ENCODE assay signal across 13 cellular contexts in genomic region chr17:60087882-60088669, GRCh38. TPM values are rescaled to one million over a fixed set of nuclear protein-coding genes. Genes with fewer than 3 reads are reported as not detected.
A peak's percentile ranks its signal among the peaks of the same experiment; 100 is the strongest.
DNase-seq lines count a peak whose midpoint lies in the region; ATAC-seq and TF ChIP-seq lines count a peak whose summit lies in the region.
"Had no signal": no experiment of that assay in that cellular context is flagged by ENCODE, and none has a peak within 500 bp of the region (broad histone marks: within the 10 kb centered on the region; RNA-seq: fewer than 3 reads in every experiment).

No MANE protein-coding gene starts in this region.

- WGBS in smooth muscle cell (ENCODE audit: low lambda C conversion rate): 89% methylated on average over 6 of the region's 6 CpGs
- 75% methylated on average over 6 of the region's 6 CpGs for WGBS in lower leg skin, 2 donors

- H2AFZ ChIP-seq in PC-3 (ENCODE audit: low read length) (no peak overlapping the region), fibroblast of lung (ENCODE audit: low read length) (no peak overlapping the region), smooth muscle cell (ENCODE audit: low read depth) (no peak overlapping the region)

- H3K36me3 ChIP-seq in PC-3 (ENCODE audit: low read depth, low read length): no peaks in the 10 kb centered on the region
- no peaks in the 10 kb centered on the region for H3K36me3 ChIP-seq in fibroblast of lung (ENCODE audit: control insufficient read depth, insufficient read depth, low read length)
- H3K36me3 ChIP-seq in smooth muscle cell (ENCODE audit: low read depth): no peaks in the 10 kb centered on the region

- H3K79me2 ChIP-seq in PC-3 (ENCODE audit: low read length): no peaks in the 10 kb centered on the region
- H3K79me2 ChIP-seq in fibroblast of lung (ENCODE audit: control insufficient read depth, insufficient read depth, low read length): peaks cover 9% of the 10 kb centered on the region
- H3K79me2 ChIP-seq in smooth muscle cell (ENCODE audit: low read depth): no peaks in the 10 kb centered on the region

- no peak for TF ChIP-seq CTCF in PC-3 (conservative IDR thresholded peaks at IDR 0.05; ENCODE audit: low read depth, low read length)
- TF ChIP-seq CTCF in fibroblast of lung (conservative IDR thresholded peaks at IDR 0.05 in 1 of 2, IDR thresholded peaks at IDR 0.05 in 1 of 2; ENCODE audit: low read depth in 1 of 2, low read length in 2 of 2): no peak
- no peak for TF ChIP-seq CTCF in smooth muscle cell (IDR thresholded peaks at IDR 0.05; ENCODE audit: borderline replicate concordance, insufficient read depth, poor library complexity, severe bottlenecking)
- TF ChIP-seq CTCF in lower leg skin (IDR thresholded peaks at IDR 0.05): no peak

- DNase-seq in ELR (ENCODE audit: low read depth) (peak; percentile 10), PC-3 (peak; percentile 24), fibroblast of lung (ENCODE audit: low read depth in 2 of 2) (peak; percentile 41 to 72), smooth muscle cell (lab: John Stamatoyannopoulos, UW; ENCODE audit: unreplicated experiment) (no peak), NK-92 (lab: John Stamatoyannopoulos, UW; ENCODE audit: unreplicated experiment) (no peak), lower leg skin (ENCODE audit: low spot score in 2 of 2) (no peak)
- no peak for DNase-seq in activated CD4-positive, CD25-positive, alpha-beta regulatory T cell (lab: John Stamatoyannopoulos, UW)
- DNase-seq: activated CD8-positive, alpha-beta memory T cell treated with anti-CD3 and anti-CD28 coated beads for 24 hours; aorta; NCI-H1417 treated with DMSO at 0.1 percent for 48 hours; occipital lobe; SHP77 had no signal

- H3F3A ChIP-seq in PC-3 (ENCODE audit: low read length, unreplicated experiment) (no peaks in the 10 kb centered on the region), smooth muscle cell (ENCODE audit: low read depth) (peaks cover 2% of the 10 kb centered on the region)

- ATAC-seq in PC-3: peak; percentile 57
- ATAC-seq in GM21526 (IDR thresholded peaks at IDR 0.05; ENCODE audit: low FRiP score, unreplicated experiment): no peak

- H3K9me2 ChIP-seq in PC-3 (replicated peaks; ENCODE audit: low read length): no peaks in the 10 kb centered on the region

- H3K4me2 ChIP-seq in PC-3 (ENCODE audit: low read length) (no peak overlapping the region), fibroblast of lung (ENCODE audit: extremely low read depth, insufficient read depth, low read length) (peak overlapping the region; percentile 54), smooth muscle cell (no peak overlapping the region)

- H3K9me3 ChIP-seq in PC-3 (ENCODE audit: low read length) (peaks cover 6% of the 10 kb centered on the region; the same call in 1 of the 2 replicates), fibroblast of lung (ENCODE audit: control insufficient read depth, insufficient read depth, low read depth, low read length) (no peaks in the 10 kb centered on the region), smooth muscle cell (replicated peaks; ENCODE audit: low read depth) (peaks cover 4% of the 10 kb centered on the region)

- no peak overlapping the region for H3K27ac ChIP-seq in PC-3 (ENCODE audit: low read length)
- H3K27ac ChIP-seq in fibroblast of lung (ENCODE audit: insufficient read depth, low read length): no peak overlapping the region
- peak overlapping the region; percentile 78 for H3K27ac ChIP-seq in smooth muscle cell (ENCODE audit: low read depth)

- CTCF ChIA-PET in PC-3 (lab: Charles Lee): no interaction called here

- BruUV-seq in PC-3 (replicated peaks; lab: Mats Ljungman, UMichigan): no TSS peak

- intact Hi-C loops in PC-3 (cut with micrococcal nuclease): no loop called here
- intact Hi-C loops in lower leg skin (cut with DNase I; ENCODE audit: low total_unique reads): loop anchor here (10.0 kb wide), 1 partner anchor 1527 kb away; no protein-coding TSS in a partner anchor

- POLR2A ChIA-PET in PC-3 (lab: Charles Lee; ENCODE audit: unreplicated experiment): interaction anchor here (1.2 kb wide), 1 partner anchor 10 kb away, joined by 3 read pairs; no protein-coding TSS in a partner anchor

- H3K4me1 ChIP-seq in PC-3 (ENCODE audit: insufficient read depth, low read length) (peaks cover 7% of the 10 kb centered on the region), fibroblast of lung (ENCODE audit: control insufficient read depth, extremely low read depth, insufficient read depth, low read length) (peaks cover 13% of the 10 kb centered on the region), smooth muscle cell (ENCODE audit: low read depth) (peaks cover 10% of the 10 kb centered on the region)

- H3K9ac ChIP-seq in PC-3 (ENCODE audit: low read length): no peak overlapping the region
- no peak overlapping the region for H3K9ac ChIP-seq in fibroblast of lung (ENCODE audit: insufficient read depth, low read length)
- no peak overlapping the region for H3K9ac ChIP-seq in smooth muscle cell (ENCODE audit: low read depth)

- no peaks in the 10 kb centered on the region for H4K20me1 ChIP-seq in PC-3 (ENCODE audit: low read length)
- no peaks in the 10 kb centered on the region for H4K20me1 ChIP-seq in fibroblast of lung (ENCODE audit: control insufficient read depth, extremely low read depth, insufficient read depth, low read length)
- no peaks in the 10 kb centered on the region for H4K20me1 ChIP-seq in smooth muscle cell (ENCODE audit: low read depth)

- H3K27me3 ChIP-seq in PC-3 (ENCODE audit: low read length) (no peaks in the 10 kb centered on the region), fibroblast of lung (ENCODE audit: control insufficient read depth, insufficient read depth, low read length) (no peaks in the 10 kb centered on the region), smooth muscle cell (ENCODE audit: low read depth) (no peaks in the 10 kb centered on the region)

- no peak for TF ChIP-seq POLR2A in lower leg skin (IDR thresholded peaks at IDR 0.05)

- H3K4me3 ChIP-seq in PC-3 (ENCODE audit: low read length): no peak overlapping the region
- H3K4me3 ChIP-seq in fibroblast of lung (replicated peaks in 1 of 4; ENCODE audit: control extremely low read depth in 1 of 4, insufficient read depth in 1 of 4, low read depth in 3 of 4, low read length in 4 of 4): peak overlapping the region in 1 of 4 experiments; percentile 17
- no peak overlapping the region for H3K4me3 ChIP-seq in smooth muscle cell
- H3K4me3 ChIP-seq in lower leg skin (ENCODE audit: low read depth, poor library complexity, severe bottlenecking): no peak overlapping the region

RNA-seq across cellular contexts. Expression of gene HEATR6, which starts 9.4 kb away (rescaled TPM):
- 24.7 and 31.6 TPM in 2 replicates for total RNA-seq in PC-3 (2014; rRNA removed)
- total RNA-seq in fibroblast of lung: 15.4 and 20.3 TPM in 2 replicates
- 16.6 and 17.8 TPM in 2 replicates for polyA plus RNA-seq in fibroblast of lung
- polyA plus RNA-seq in fibroblast of lung (2012): 9.2 and 10.9 TPM in 2 replicates
- polyA minus RNA-seq in fibroblast of lung (ENCODE audit: low replicate concordance): 13.0 and 42.6 TPM in 2 replicates
- total RNA-seq in smooth muscle cell: 21.9 and 22.8 TPM in 2 replicates
- polyA plus RNA-seq in smooth muscle cell: 14.4 and 14.7 TPM in 2 replicates
- total RNA-seq in lower leg skin: 10 to 100 TPM; 13.5 to 18.5 (median 16.2) TPM

Comparison
In these comparisons a context has a peak if more than half of its experiments do, and no peak if none do; other contexts are left out.
1. DNase-seq: peak in ELR (single experiment), PC-3 (single experiment) and fibroblast of lung (2 of 2); none in smooth muscle cell (single experiment), NK-92 (single experiment), lower leg skin (0 of 2) and activated CD4-positive, CD25-positive, alpha-beta regulatory T cell (0 of 4).